Comparison of ENCODE assay signal across 25 cellular contexts in genomic region chr6:37523412-37523811, GRCh38.
"Had no signal": no experiment of that assay in that cellular context is flagged by ENCODE, and none has a peak within 500 bp of the region (broad histone marks: within the 10 kb centered on the region; RNA-seq: fewer than 3 reads in every experiment).

No MANE protein-coding gene starts in this region.

- H3K36me3 Mint-ChIP-seq: activated CD8-positive, alpha-beta memory T cell treated with anti-CD3 and anti-CD28 coated beads, Interleukin-2, amount 10 ng/mL, durations not matched to agents 7 days and 5 days had no signal

- H3K27ac ChIP-seq: body of pancreas had no signal

- H3K27ac Mint-ChIP-seq: activated B cell treated with CpG ODN at 0.5 μM for 24 hours; activated CD4-positive, alpha-beta T cell treated with anti-CD3 and anti-CD28 coated beads, Interleukin-2, amount 10 ng/mL, durations not matched to agents 24 days and 14 days; activated CD8-positive, alpha-beta memory T cell treated with anti-CD3 and anti-CD28 coated beads, Interleukin-2, amount 10 ng/mL, durations not matched to agents 7 days and 5 days; activated naive CD4-positive, alpha-beta T cell treated with anti-CD3 and anti-CD28 coated beads, Interleukin-2, amount 50 U/mL, for 24 hours; activated T-cell treated with anti-CD3 and anti-CD28 coated beads, Interleukin-2, amount 50 U/mL, for 24 hours; activated T-helper 1 cell treated with anti-CD3 and anti-CD28 coated beads, Interleukin-12 subunit alpha, Interleukin-12 subunit beta, Interleukin-2, Interleukin-4 antibody, amounts not matched to agents 30 ng/mL and 10 ng/mL and 1 ng/mL, durations not matched to agents 14 hours and 24 hours and 36 hours had no signal

- ATAC-seq: activated CD8-positive, alpha-beta memory T cell treated with anti-CD3 and anti-CD28 coated beads, Interleukin-2, amount 10 ng/mL, durations not matched to agents 7 days and 5 days; body of pancreas; T-helper 17 cell had no signal

- H3K27me3 ChIP-seq: body of pancreas had no signal

- H3K9me3 Mint-ChIP-seq: activated B cell treated with CpG ODN at 0.5 μM for 24 hours; activated CD4-positive, alpha-beta T cell treated with anti-CD3 and anti-CD28 coated beads, Interleukin-2, amount 10 ng/mL, durations not matched to agents 24 days and 14 days; activated naive CD4-positive, alpha-beta T cell treated with anti-CD3 and anti-CD28 coated beads, Interleukin-2, amount 50 U/mL, for 24 hours; activated T-cell treated with anti-CD3 and anti-CD28 coated beads, Interleukin-2, amount 50 U/mL, for 24 hours; activated T-helper 1 cell treated with anti-CD3 and anti-CD28 coated beads, Interleukin-12 subunit alpha, Interleukin-12 subunit beta, Interleukin-2, Interleukin-4 antibody, amounts not matched to agents 30 ng/mL and 10 ng/mL and 1 ng/mL, durations not matched to agents 14 hours and 24 hours and 36 hours had no signal

- H3K27me3 Mint-ChIP-seq: activated naive CD4-positive, alpha-beta T cell treated with anti-CD3 and anti-CD28 coated beads, Interleukin-2, amount 50 U/mL, for 24 hours; activated T-cell treated with anti-CD3 and anti-CD28 coated beads, Interleukin-2, amount 50 U/mL, for 24 hours; T-helper 17 cell had no signal

- DNase-seq: activated B cell treated with CpG ODN at 0.5 μM for 24 hours; activated CD4-positive, alpha-beta T cell treated with anti-CD3 and anti-CD28 coated beads for 1 hour; activated CD4-positive, alpha-beta T cell treated with anti-CD3 and anti-CD28 coated beads, Interleukin-2, amount 10 ng/mL, durations not matched to agents 24 days and 14 days; activated CD4-positive, alpha-beta T cell treated with anti-CD3 and anti-CD28 coated beads, Interleukin-2, amount 50 U/mL, for 48 hours; activated CD8-positive, alpha-beta memory T cell treated with anti-CD3 and anti-CD28 coated beads, Interleukin-2, amount 10 ng/mL, durations not matched to agents 7 days and 5 days; activated effector memory CD4-positive, alpha-beta T cell treated with Interleukin-2 at 50 U/mL for 16 hours; activated naive CD4-positive, alpha-beta T cell; activated T-cell treated with anti-CD3 and anti-CD28 coated beads, Interleukin-2, amount 50 U/mL, for 24 hours; aorta; body of pancreas; central memory CD4-positive, alpha-beta T cell; NCI-H1092 treated with DMSO at 0.1 percent for 48 hours; NCI-H1417 treated with DMSO at 0.1 percent for 48 hours; NCI-H2029; NCI-H2107; NCI-H2171 treated with DMSO at 0.1 percent for 48 hours; NCI-H345; NCI-H510A treated with DMSO at 0.1 percent for 48 hours; NCI-H69; PC-9; SIG-M5; T-helper 17 cell; T-helper 9 cell had no signal

- H3K4me3 ChIP-seq: body of pancreas, PC-9 had no signal

- H3K9me3 ChIP-seq: body of pancreas had no signal

- H3K4me3 Mint-ChIP-seq: activated B cell treated with CpG ODN at 0.5 μM for 24 hours; activated CD4-positive, alpha-beta T cell treated with anti-CD3 and anti-CD28 coated beads, Interleukin-2, amount 10 ng/mL, durations not matched to agents 24 days and 14 days; activated CD8-positive, alpha-beta memory T cell treated with anti-CD3 and anti-CD28 coated beads, Interleukin-2, amount 10 ng/mL, durations not matched to agents 7 days and 5 days; activated naive CD4-positive, alpha-beta T cell treated with anti-CD3 and anti-CD28 coated beads, Interleukin-2, amount 50 U/mL, for 24 hours; activated T-cell treated with anti-CD3 and anti-CD28 coated beads, Interleukin-2, amount 50 U/mL, for 24 hours; activated T-helper 1 cell treated with anti-CD3 and anti-CD28 coated beads, Interleukin-12 subunit alpha, Interleukin-12 subunit beta, Interleukin-2, Interleukin-4 antibody, amounts not matched to agents 30 ng/mL and 10 ng/mL and 1 ng/mL, durations not matched to agents 14 hours and 24 hours and 36 hours; T-helper 17 cell had no signal
